In the genomic region with DNA sequence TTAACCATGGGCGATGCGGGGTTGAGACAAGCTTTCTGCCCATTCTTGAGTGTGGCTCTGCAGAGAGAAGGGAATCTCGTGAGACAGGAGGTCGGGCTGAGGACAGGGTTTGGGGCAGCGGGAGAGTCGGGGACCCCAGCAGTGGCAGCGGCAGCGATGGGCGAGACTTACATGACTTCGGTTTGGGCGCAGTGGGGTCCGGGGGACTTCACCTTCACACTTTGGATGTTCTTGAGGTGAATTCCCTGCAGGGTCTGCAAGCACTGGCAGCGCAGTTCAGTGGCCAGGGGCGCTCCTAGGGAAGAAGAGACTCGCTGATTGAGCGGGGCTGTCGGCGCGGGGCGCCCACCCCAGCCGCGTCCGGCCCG, we compare ENCODE assay signal across 8 cellular contexts. TPM values are rescaled to one million over a fixed set of nuclear protein-coding genes. Genes with fewer than 3 reads are reported as not detected.
A peak's percentile ranks its signal among the peaks of the same experiment; 100 is the strongest.
DNase-seq lines count a peak whose midpoint lies in the region; ATAC-seq and TF ChIP-seq lines count a peak whose summit lies in the region.

No MANE protein-coding gene starts in this region.

- in situ Hi-C loops in gastrocnemius medialis (cut with MboI; ENCODE audit: low sequenced_read_pairs in 4 of 4), result no loop called here

- TF ChIP-seq POLR2A in gastrocnemius medialis (IDR thresholded peaks at IDR 0.05), result no peak

- CTCF ChIA-PET in activated CD4-positive, alpha-beta memory T cell treated with anti-CD3 and anti-CD28 coated beads, Interleukin-2, amount 10 ng/mL, durations not matched to agents 7 days and 5 days (lab: Charles Lee), result no interaction called here

- H3K9me2 ChIP-seq in GM23338 (ENCODE audit: insufficient read depth), result peaks cover 11% of the 10 kb centered on the region; the same call in 1 of the 2 replicates

- H3K27ac Mint-ChIP-seq in GM23338, result no peak overlapping the region
- H3K27ac Mint-ChIP-seq in activated CD4-positive, alpha-beta memory T cell treated with anti-CD3 and anti-CD28 coated beads, Interleukin-2, amount 10 ng/mL, durations not matched to agents 7 days and 5 days, result no peak overlapping the region

- no peak for TF ChIP-seq CTCF in GM23338 (conservative IDR thresholded peaks at IDR 0.05; ENCODE audit: low read depth in 2 of 2)
- TF ChIP-seq CTCF in right atrium auricular region (IDR thresholded peaks at IDR 0.05), result no peak
- TF ChIP-seq CTCF in gastrocnemius medialis (IDR thresholded peaks at IDR 0.05 in 4 of 5, conservative IDR thresholded peaks at IDR 0.05 in 1 of 5), result no peak

- H3K4me2 ChIP-seq in GM23338, result peak overlapping the region; percentile 94

- peak; percentile 61 for ATAC-seq in GM23338
- ATAC-seq in gastrocnemius medialis, result no peak
- no peak for ATAC-seq in GM18873 (IDR thresholded peaks at IDR 0.05; ENCODE audit: low FRiP score, unreplicated experiment)

- peaks cover 23% of the 10 kb centered on the region for H3K27me3 ChIP-seq in GM23338 (ENCODE audit: insufficient read depth)
- H3K27me3 ChIP-seq in right atrium auricular region, result no peaks in the 10 kb centered on the region
- H3K27me3 ChIP-seq in gastrocnemius medialis, result peaks cover 0 to 5% (median 3%) of the 10 kb centered on the region in 3 donors

- H3K4me3 ChIP-seq in GM23338 (peak overlapping the region; percentile 81), right atrium auricular region (peak overlapping the region; percentile 51 to 55), gastrocnemius medialis (peak overlapping the region; percentile 46 to 77 (median 66))

- peak; percentile 28 for DNase-seq in GM23338 (ENCODE audit: low spot score)
- no peak for DNase-seq in activated CD4-positive, alpha-beta memory T cell treated with anti-CD3 and anti-CD28 coated beads, Interleukin-2, amount 10 ng/mL, durations not matched to agents 7 days and 5 days
- DNase-seq in right atrium auricular region (ENCODE audit: low spot score), result no peak
- DNase-seq in gastrocnemius medialis, result no peak
- DNase-seq in cortex of kidney (lab: John Stamatoyannopoulos, UW), result no peak
- DNase-seq in stimulated activated naive CD4-positive, alpha-beta T cell treated with Interleukin-2 at 50 U/mL for 16 hours (lab: John Stamatoyannopoulos, UW), result no peak
- DNase-seq in stimulated activated CD4-positive, alpha-beta T cell treated with anti-CD3 and anti-CD28 coated beads, Interleukin-4, amount 100 ng/mL, for 24 hours, result no peak

- H3K36me3 ChIP-seq in GM23338 (ENCODE audit: insufficient read depth), result no peaks in the 10 kb centered on the region
- no peaks in the 10 kb centered on the region for H3K36me3 ChIP-seq in right atrium auricular region
- no peaks in the 10 kb centered on the region for H3K36me3 ChIP-seq in gastrocnemius medialis

- peak overlapping the region; percentile 82 for H3K4me3 Mint-ChIP-seq in GM23338
- peak overlapping the region; percentile 64 for H3K4me3 Mint-ChIP-seq in activated CD4-positive, alpha-beta memory T cell treated with anti-CD3 and anti-CD28 coated beads, Interleukin-2, amount 10 ng/mL, durations not matched to agents 7 days and 5 days

- H3K4me1 ChIP-seq in GM23338 (ENCODE audit: insufficient read depth), result peaks cover 14% of the 10 kb centered on the region; the same call in 1 of the 2 replicates
- peaks cover 0 to 23% of the 10 kb centered on the region in 2 donors for H3K4me1 ChIP-seq in right atrium auricular region
- H3K4me1 ChIP-seq in gastrocnemius medialis, result peaks cover 8 to 10% of the 10 kb centered on the region in 2 donors

- H3K9me3 Mint-ChIP-seq in GM23338, result no peaks in the 10 kb centered on the region
- H3K9me3 Mint-ChIP-seq in activated CD4-positive, alpha-beta memory T cell treated with anti-CD3 and anti-CD28 coated beads, Interleukin-2, amount 10 ng/mL, durations not matched to agents 7 days and 5 days, result no peaks in the 10 kb centered on the region

- intact Hi-C loops in gastrocnemius medialis (cut with DNase I; ENCODE audit: low total_unique reads), result no loop called here

- no peaks in the 10 kb centered on the region for H3K79me2 ChIP-seq in GM23338 (replicated peaks; ENCODE audit: insufficient read depth)

- H3K27me3 Mint-ChIP-seq in GM23338 (ENCODE audit: insufficient read depth, low read depth, poor library complexity), result peaks cover 3% of the 10 kb centered on the region
- peaks cover 51% of the 10 kb centered on the region for H3K27me3 Mint-ChIP-seq in activated CD4-positive, alpha-beta memory T cell treated with anti-CD3 and anti-CD28 coated beads, Interleukin-2, amount 10 ng/mL, durations not matched to agents 7 days and 5 days

- H3K27ac ChIP-seq in GM23338 (ENCODE audit: low read depth), result no peak overlapping the region
- H3K27ac ChIP-seq in right atrium auricular region, result peak overlapping the region; percentile 74 to 77
- H3K27ac ChIP-seq in gastrocnemius medialis, result peak overlapping the region; percentile 75 to 82 (median 80)

- H2AFZ ChIP-seq in GM23338, result peak overlapping the region; percentile 94

- no peaks in the 10 kb centered on the region for H3K36me3 Mint-ChIP-seq in GM23338 (ENCODE audit: low read depth)
- no peaks in the 10 kb centered on the region for H3K36me3 Mint-ChIP-seq in activated CD4-positive, alpha-beta memory T cell treated with anti-CD3 and anti-CD28 coated beads, Interleukin-2, amount 10 ng/mL, durations not matched to agents 7 days and 5 days (ENCODE audit: low read depth)

- H3F3A ChIP-seq in GM23338 (replicated peaks; ENCODE audit: low read depth), result peaks cover 7% of the 10 kb centered on the region; the same call in 1 of the 2 replicates

- H3K9me3 ChIP-seq in right atrium auricular region, result no peaks in the 10 kb centered on the region
- H3K9me3 ChIP-seq in gastrocnemius medialis, result no peaks in the 10 kb centered on the region

- peaks cover 14% of the 10 kb centered on the region; the same call in 2 of the 3 replicates for H3K4me1 Mint-ChIP-seq in GM23338
- peaks cover 6% of the 10 kb centered on the region for H3K4me1 Mint-ChIP-seq in activated CD4-positive, alpha-beta memory T cell treated with anti-CD3 and anti-CD28 coated beads, Interleukin-2, amount 10 ng/mL, durations not matched to agents 7 days and 5 days

- POLR2A ChIA-PET in activated CD4-positive, alpha-beta memory T cell treated with anti-CD3 and anti-CD28 coated beads, Interleukin-2, amount 10 ng/mL, durations not matched to agents 7 days and 5 days (lab: Charles Lee), result no interaction called here

- H4K20me1 ChIP-seq in GM23338 (replicated peaks; ENCODE audit: insufficient read depth), result no peaks in the 10 kb centered on the region

TF ChIP-seq in GM23338, 12 proteins besides CTCF, POLR2A, EP300 and RAD21 (continues in another document):
- TF ChIP-seq STAT1 (IDR thresholded peaks at IDR 0.05; ENCODE audit: unreplicated experiment) (no peak), POLR2AphosphoS5 (IDR thresholded peaks at IDR 0.05; ENCODE audit: low read depth) (no peak), JUNB (IDR thresholded peaks at IDR 0.05; ENCODE audit: unreplicated experiment) (no peak)

RNA-seq across cellular contexts. Expression of a gene that starts 0.4 kb away (rescaled TPM):
- 4.2 and 7.8 TPM in 2 replicates for total RNA-seq in GM23338 (2014; rRNA removed; shearing (Covaris generic))
- 3.3 TPM in 2 replicates for polyA plus RNA-seq in GM23338 (2016; fragmentation: Nextera tagmentation; extraction: Ambion mirVana)
- total RNA-seq in activated CD4-positive, alpha-beta memory T cell treated with anti-CD3 and anti-CD28 coated beads, Interleukin-2, amount 10 ng/mL, durations not matched to agents 7 days and 5 days, result not detected
- 10 to 100 TPM; 19.4 to 21.5 TPM for total RNA-seq in right atrium auricular region
- 10 to 100 TPM; 22.2 to 46.8 (median 30.5) TPM for total RNA-seq in gastrocnemius medialis

RNA-seq across cellular contexts. Expression of a gene that starts 59.3 kb away (rescaled TPM):
- 24.4 and 29.2 TPM in 2 replicates for total RNA-seq in GM23338 (2014; rRNA removed; shearing (Covaris generic))
- polyA plus RNA-seq in GM23338 (2016; fragmentation: Nextera tagmentation; extraction: Ambion mirVana), result 35.2 and 35.7 TPM in 2 replicates
- 1 to 10 TPM; 3.9 to 4.8 TPM for total RNA-seq in activated CD4-positive, alpha-beta memory T cell treated with anti-CD3 and anti-CD28 coated beads, Interleukin-2, amount 10 ng/mL, durations not matched to agents 7 days and 5 days
- 10 to 100 TPM in 1 of 2 donors, 1 to 10 TPM in 1; 8.3 to 11.5 TPM for total RNA-seq in right atrium auricular region
- total RNA-seq in gastrocnemius medialis, result 10 to 100 TPM in 1 of 4 donors, 1 to 10 TPM in 3; 7.0 to 11.0 (median 7.8) TPM
